1 cellular context compared by ENCODE assay signal in genomic region chr19:5827342-5827890, GRCh38.
TF ChIP-seq lines count a peak whose summit lies in the region.

No MANE protein-coding gene starts in this region.

TF ChIP-seq in K562, 482 proteins besides CTCF, POLR2A, EP300 and RAD21:
- TF ChIP-seq NCOA6 (IDR thresholded peaks at IDR 0.05) (peak; percentile 78), VEZF1 (CRISPR knock-in tag; IDR thresholded peaks at IDR 0.05) (peak; percentile 69), ZBTB7A (IDR thresholded peaks at IDR 0.05; ENCODE audit: borderline replicate concordance, control insufficient read depth, low read depth, low read length) (peak; percentile 76; the same call in 1 of the 2 replicates), CBX5 (IDR thresholded peaks at IDR 0.05; ENCODE audit: borderline replicate concordance, low read depth) (no peak), KDM1A (IDR thresholded peaks at IDR 0.05) (peak in 1 of 2 experiments; percentile 26; a peak in 2 of 4 replicates), ADNP (tag; IDR thresholded peaks at IDR 0.05) (no peak), BCOR (IDR thresholded peaks at IDR 0.05) (peak; percentile 7; the same call in 1 of the 2 replicates), CREB5 (CRISPR knock-in tag; IDR thresholded peaks at IDR 0.05) (no peak), ZNF197 (CRISPR knock-in tag; IDR thresholded peaks at IDR 0.05; ENCODE audit: low read depth) (0 out of 2 replicates have a peak, but pooled peaks have one; percentile 69)
TF ChIP-seq in K562: peak in this region for 6.
